22 cellular contexts compared by ENCODE assay signal in the genomic region with DNA sequence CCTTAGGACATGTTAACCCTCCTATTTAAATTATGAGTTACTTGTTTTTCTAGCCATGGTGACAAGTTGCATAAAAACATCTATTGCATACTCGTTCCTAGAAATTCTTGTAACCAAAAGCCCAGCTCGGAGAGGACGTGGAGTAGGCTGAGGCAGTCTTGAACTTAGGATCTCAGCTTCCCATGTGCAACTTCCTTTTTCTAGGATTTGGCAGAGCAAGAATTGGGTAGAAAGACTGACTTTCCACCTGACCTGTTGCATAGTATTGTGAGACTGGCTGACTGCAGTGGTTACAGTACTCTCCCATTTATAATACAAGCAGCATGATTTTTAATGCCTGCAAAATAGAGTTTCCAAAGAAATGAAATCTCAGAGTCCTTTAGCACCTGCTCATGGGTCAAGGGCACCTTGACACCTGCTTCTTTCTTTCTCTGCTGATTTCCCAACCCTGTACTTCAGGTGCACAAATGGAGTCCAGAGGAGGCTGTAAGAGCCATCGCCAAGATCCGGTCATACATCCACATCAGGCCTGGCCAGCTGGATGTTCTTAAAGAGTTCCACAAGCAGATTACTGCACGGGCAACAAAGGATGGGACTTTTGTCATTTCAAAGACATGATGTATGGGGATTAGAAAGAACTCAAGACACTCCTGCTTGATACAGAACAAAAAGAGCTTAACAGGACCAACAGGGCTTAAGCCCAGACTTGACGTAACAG. TPM values are rescaled to one million over a fixed set of nuclear protein-coding genes. Genes with fewer than 3 reads are reported as not detected.
A peak's percentile ranks its signal among the peaks of the same experiment; 100 is the strongest.
DNase-seq lines count a peak whose midpoint lies in the region; ATAC-seq and TF ChIP-seq lines count a peak whose summit lies in the region.
"Had no signal": no experiment of that assay in that cellular context is flagged by ENCODE, and none has a peak within 500 bp of the region (broad histone marks: within the 10 kb centered on the region; RNA-seq: fewer than 3 reads in every experiment).

No MANE protein-coding gene starts in this region.

- peaks cover 9% of the 10 kb centered on the region for H3K4me1 ChIP-seq in CD8-positive, alpha-beta T cell (ENCODE audit: insufficient read depth, low read length)
- H3K4me1 ChIP-seq in GM23248 (ENCODE audit: insufficient read depth) (peaks cover 21% of the 10 kb centered on the region), endodermal cell (ENCODE audit: control insufficient read depth, insufficient read depth, low read length) (no peaks in the 10 kb centered on the region)
- H3K4me1 ChIP-seq: Caco-2 had no signal

- no peaks in the 10 kb centered on the region for H4K20me1 ChIP-seq in GM23248 (ENCODE audit: insufficient read depth)

- no peak overlapping the region for H3K27ac ChIP-seq in CD8-positive, alpha-beta T cell (ENCODE audit: low read depth, low read length)
- H3K27ac ChIP-seq in GM23248 = peak overlapping the region; percentile 80
- no peak overlapping the region for H3K27ac ChIP-seq in endodermal cell (ENCODE audit: low read depth, low read length)

- CTCF ChIA-PET in CD8-positive, alpha-beta T cell (lab: Charles Lee) = interaction anchor here (1.0 to 1.5 kb wide), 2 partner anchors 7 to 18 kb away, joined by 3 to 4 read pairs; a partner anchor contains a TSS

- POLR2A ChIA-PET in CD8-positive, alpha-beta T cell (lab: Charles Lee) = no interaction called here

- H3K36me3 ChIP-seq in CD8-positive, alpha-beta T cell (ENCODE audit: insufficient read depth, low read length) = peaks cover 31% of the 10 kb centered on the region
- peaks cover 6% of the 10 kb centered on the region; the same call in 1 of the 2 replicates for H3K36me3 ChIP-seq in GM23248 (ENCODE audit: low read depth)
- peaks cover 71% of the 10 kb centered on the region for H3K36me3 ChIP-seq in endodermal cell (ENCODE audit: control insufficient read depth, insufficient read depth, low read length)

- H3F3A ChIP-seq in GM23248 (ENCODE audit: insufficient read depth) = peaks cover 31% of the 10 kb centered on the region

- WGBS in GM23248 (ENCODE audit: low coverage in 1 of 2, low lambda C conversion rate in 2 of 2, missing lambda C conversion rate in 2 of 2), 2 experiments = 65 to 68% methylated on average over 7 of the region's 7 CpGs
- 94 to 95% methylated on average over 5 to 7 of the region's 7 CpGs for WGBS in endodermal cell (ENCODE audit: insufficient coverage in 1 of 2, insufficient read length in 1 of 2), 2 experiments

- peaks cover 18% of the 10 kb centered on the region for H3K4me1 Mint-ChIP-seq in CD8-positive, alpha-beta T cell (ENCODE audit: low read depth)
- H3K4me1 Mint-ChIP-seq in endodermal cell = peaks cover 5% of the 10 kb centered on the region

- no peak for TF ChIP-seq CTCF in CD8-positive, alpha-beta T cell (IDR thresholded peaks at IDR 0.05)
- TF ChIP-seq CTCF in endodermal cell (conservative IDR thresholded peaks at IDR 0.05) = no peak

- H3K36me3 Mint-ChIP-seq in CD8-positive, alpha-beta T cell = peaks cover 60% of the 10 kb centered on the region
- peaks cover 60% of the 10 kb centered on the region for H3K36me3 Mint-ChIP-seq in endodermal cell (ENCODE audit: low read depth)

- H3K79me2 ChIP-seq in GM23248 (ENCODE audit: insufficient read depth) = peaks cover 79% of the 10 kb centered on the region

- peak overlapping the region; percentile 72 for H3K4me2 ChIP-seq in GM23248 (ENCODE audit: unreplicated experiment)

- H3K9me2 ChIP-seq in GM23248 (ENCODE audit: insufficient read depth) = no peaks in the 10 kb centered on the region

- in situ Hi-C loops in GM23248 (cut with MboI) = no loop called here

- intact Hi-C loops in CD8-positive, alpha-beta T cell (cut with DNase I, micrococcal nuclease) = loop anchor here in 1 of 2 experiments (10.0 kb wide), 1 partner anchor 296 kb away; a partner anchor contains a TSS
- intact Hi-C loops in sciatic nerve (cut with DNase I) = no loop called here

- no peaks in the 10 kb centered on the region for H3K27me3 ChIP-seq in CD8-positive, alpha-beta T cell (ENCODE audit: insufficient read depth, low read length)
- H3K27me3 ChIP-seq in GM23248 (replicated peaks; ENCODE audit: insufficient read depth) (no peaks in the 10 kb centered on the region), endodermal cell (ENCODE audit: control insufficient read depth, insufficient read depth, low read length, poor library complexity, severe bottlenecking) (no peaks in the 10 kb centered on the region)

- H3K27ac Mint-ChIP-seq in CD8-positive, alpha-beta T cell = peak overlapping the region; percentile 50
- H3K27ac Mint-ChIP-seq in endodermal cell = peak overlapping the region; percentile 15

- H2AFZ ChIP-seq in GM23248 = no peak overlapping the region

- ATAC-seq in CD8-positive, alpha-beta T cell = no peak
- no peak for ATAC-seq in sciatic nerve
- no peak for ATAC-seq in HG03520 (IDR thresholded peaks at IDR 0.05; ENCODE audit: unreplicated experiment)
- ATAC-seq: effector memory CD8-positive, alpha-beta T cell; HepG2; T-cell had no signal

- H3K9me3 ChIP-seq in CD8-positive, alpha-beta T cell (ENCODE audit: low read length) = no peaks in the 10 kb centered on the region
- no peaks in the 10 kb centered on the region for H3K9me3 ChIP-seq in GM23248 (ENCODE audit: low read depth)
- H3K9me3 ChIP-seq in endodermal cell (ENCODE audit: control insufficient read depth, low read length) = no peaks in the 10 kb centered on the region
- H3K9me3 ChIP-seq: Caco-2 had no signal

- no peak overlapping the region for H3K4me3 ChIP-seq in CD8-positive, alpha-beta T cell (ENCODE audit: low read depth, low read length)
- H3K4me3 ChIP-seq in GM23248 (no peak overlapping the region), endodermal cell (ENCODE audit: low read length) (no peak overlapping the region)

- DNase-seq in CD8-positive, alpha-beta T cell = no peak
- DNase-seq in GM23248 (no peak), endodermal cell (no peak), sciatic nerve (ENCODE audit: low spot score) (peak; percentile 15), retina (no peak), D341Med (ENCODE audit: low spot score) (no peak)
- DNase-seq: activated CD4-positive, alpha-beta T cell treated with anti-CD3 and anti-CD28 coated beads for 48 hours; activated CD8-positive, alpha-beta memory T cell treated with anti-CD3 and anti-CD28 coated beads, Interleukin-2, amount 50 U/mL, for 4 hours; Caco-2; effector memory CD8-positive, alpha-beta T cell; NCI-H1417; NCI-H2171; NCI-H748 treated with DMSO at 0.1 percent for 48 hours; OCI-M1; SHP77; stimulated activated CD4-positive, alpha-beta T cell treated with anti-CD3 and anti-CD28 coated beads, Interleukin-2, amount 100 ng/mL, for 48 hours; T-cell had no signal

- no peak overlapping the region for H3K4me3 Mint-ChIP-seq in CD8-positive, alpha-beta T cell
- H3K4me3 Mint-ChIP-seq in endodermal cell = no peak overlapping the region
- H3K4me3 Mint-ChIP-seq: effector memory CD8-positive, alpha-beta T cell; nephron; T-cell had no signal

- H3K9ac ChIP-seq in GM23248 = peak overlapping the region; percentile 53
- no peak overlapping the region for H3K9ac ChIP-seq in endodermal cell (ENCODE audit: extremely low read depth, low read length, poor library complexity, severe bottlenecking)

- no peaks in the 10 kb centered on the region for H3K9me3 Mint-ChIP-seq in CD8-positive, alpha-beta T cell
- no peaks in the 10 kb centered on the region for H3K9me3 Mint-ChIP-seq in endodermal cell
- H3K9me3 Mint-ChIP-seq: effector memory CD8-positive, alpha-beta T cell; nephron; T-cell had no signal

- no peaks in the 10 kb centered on the region for H3K27me3 Mint-ChIP-seq in CD8-positive, alpha-beta T cell (ENCODE audit: low read depth)
- no peaks in the 10 kb centered on the region for H3K27me3 Mint-ChIP-seq in endodermal cell (ENCODE audit: insufficient read depth)
- H3K27me3 Mint-ChIP-seq: effector memory CD8-positive, alpha-beta T cell; T-cell had no signal

RNA-seq across cellular contexts. Expression of a gene that starts 5.8 kb away (rescaled TPM):
- 10 to 100 TPM; 24.4 to 24.5 TPM for total RNA-seq in CD8-positive, alpha-beta T cell
- 68.7 and 90.2 TPM in 2 replicates for total RNA-seq in GM23248 (2014; rRNA removed; shearing (Covaris generic))
- 78.4 and 82.2 TPM in 2 replicates for polyA plus RNA-seq in GM23248 (2016; fragmentation: Nextera tagmentation; extraction: Ambion mirVana)
- total RNA-seq in endodermal cell = 10 to 100 TPM; 55.8 to 65.0 TPM
- polyA plus RNA-seq in endodermal cell (2013, experiment 1 of 2) = 49.6 TPM
- 45.3 TPM for polyA plus RNA-seq in endodermal cell (2013, experiment 2 of 2)
- total RNA-seq in sciatic nerve = 31.3 TPM

RNA-seq across cellular contexts. Expression of a gene that starts 7.6 kb away (rescaled TPM):
- total RNA-seq in CD8-positive, alpha-beta T cell = 10 to 100 TPM; 31.8 to 32.6 TPM
- 26.6 and 35.5 TPM in 2 replicates for total RNA-seq in GM23248 (2014; rRNA removed; shearing (Covaris generic))
- polyA plus RNA-seq in GM23248 (2016; fragmentation: Nextera tagmentation; extraction: Ambion mirVana) = 16.8 and 18.4 TPM in 2 replicates
- total RNA-seq in endodermal cell (10 to 100 TPM; 13.7 to 14.8 TPM), sciatic nerve (12.5 TPM)
- 17.6 TPM for polyA plus RNA-seq in endodermal cell (2013, experiment 1 of 2)
- 15.7 TPM for polyA plus RNA-seq in endodermal cell (2013, experiment 2 of 2)

RNA-seq across cellular contexts. Expression of a gene that starts 7.7 kb away (rescaled TPM):
- 100 to 1,000 TPM; 159 to 179 TPM for total RNA-seq in CD8-positive, alpha-beta T cell
- 52.5 and 80.8 TPM in 2 replicates for total RNA-seq in GM23248 (2014; rRNA removed; shearing (Covaris generic))
- polyA plus RNA-seq in GM23248 (2016; fragmentation: Nextera tagmentation; extraction: Ambion mirVana) = 74.4 and 84.6 TPM in 2 replicates
- 100 to 1,000 TPM; 104 to 106 TPM for total RNA-seq in endodermal cell
- 115 TPM for polyA plus RNA-seq in endodermal cell (2013, experiment 1 of 2)
- 113 TPM for polyA plus RNA-seq in endodermal cell (2013, experiment 2 of 2)
- total RNA-seq in sciatic nerve = 46.0 TPM

RNA-seq across cellular contexts. Expression of a gene that starts 15.3 kb away (rescaled TPM):
- under 1 TPM; 0.38 to 0.39 TPM for total RNA-seq in CD8-positive, alpha-beta T cell
- not detected in 2 replicates for total RNA-seq in GM23248 (2014; rRNA removed; shearing (Covaris generic))
- not detected in 2 replicates for polyA plus RNA-seq in GM23248 (2016; fragmentation: Nextera tagmentation; extraction: Ambion mirVana)
- total RNA-seq in endodermal cell (under 1 TPM in 1 of 2 donors, not detected in 1; 0.20 TPM), sciatic nerve (3.0 TPM)
- not detected for polyA plus RNA-seq in endodermal cell (2013, experiment 1 of 2)
- not detected for polyA plus RNA-seq in endodermal cell (2013, experiment 2 of 2)
- total RNA-seq: Caco-2, fibroblast of lung, MCF 10A had no signal
- polyA plus RNA-seq: fibroblast of lung had no signal

RNA-seq across cellular contexts. Expression of a gene that starts 18.2 kb away (rescaled TPM):
- 10 to 100 TPM; 93.2 to 96.1 TPM for total RNA-seq in CD8-positive, alpha-beta T cell
- 70.9 and 71.6 TPM in 2 replicates for total RNA-seq in GM23248 (2014; rRNA removed; shearing (Covaris generic))
- 51.7 and 52.0 TPM in 2 replicates for polyA plus RNA-seq in GM23248 (2016; fragmentation: Nextera tagmentation; extraction: Ambion mirVana)
- total RNA-seq in endodermal cell (100 to 1,000 TPM; 202 to 205 TPM), sciatic nerve (113 TPM)
- 89.3 TPM for polyA plus RNA-seq in endodermal cell (2013, experiment 1 of 2)
- polyA plus RNA-seq in endodermal cell (2013, experiment 2 of 2) = 85.0 TPM
